18 cellular contexts compared by ENCODE assay signal in genomic region chr6:84050408-84050807, GRCh38. TPM values are rescaled to one million over a fixed set of nuclear protein-coding genes. Genes with fewer than 3 reads are reported as not detected.
"Had no signal": no experiment of that assay in that cellular context is flagged by ENCODE, and none has a peak within 500 bp of the region (broad histone marks: within the 10 kb centered on the region; RNA-seq: fewer than 3 reads in every experiment).

No MANE protein-coding gene starts in this region.

- H3K9me3 Mint-ChIP-seq: activated naive CD4-positive, alpha-beta T cell treated with anti-CD3 and anti-CD28 coated beads, Interleukin-2, amount 10 ng/mL, durations not matched to agents 7 days and 5 days; activated T-helper 17 cell treated with anti-CD3 and anti-CD28 coated beads, Interleukin-2, amount 50 U/mL, for 72 hours; naive B cell had no signal

- H3K36me3 Mint-ChIP-seq: activated naive CD4-positive, alpha-beta T cell treated with anti-CD3 and anti-CD28 coated beads, Interleukin-2, amount 10 ng/mL, durations not matched to agents 7 days and 5 days; naive B cell had no signal

- H3K27ac Mint-ChIP-seq: activated naive CD4-positive, alpha-beta T cell treated with anti-CD3 and anti-CD28 coated beads, Interleukin-2, amount 10 ng/mL, durations not matched to agents 7 days and 5 days; activated T-helper 17 cell treated with anti-CD3 and anti-CD28 coated beads, Interleukin-2, amount 50 U/mL, for 72 hours; naive B cell had no signal

- H3K4me1 Mint-ChIP-seq: activated naive CD4-positive, alpha-beta T cell treated with anti-CD3 and anti-CD28 coated beads, Interleukin-2, amount 10 ng/mL, durations not matched to agents 7 days and 5 days; activated T-helper 17 cell treated with anti-CD3 and anti-CD28 coated beads, Interleukin-2, amount 50 U/mL, for 72 hours; naive B cell had no signal

- DNase-seq: activated CD4-positive, alpha-beta T cell treated with anti-CD3 and anti-CD28 coated beads, Interleukin-2, amount 50 U/mL, for 4 hours; activated CD4-positive, CD25-positive, alpha-beta regulatory T cell treated with anti-CD3 and anti-CD28 coated beads, Interleukin-2, amount 50 U/mL, for 72 hours; activated naive CD4-positive, alpha-beta T cell treated with anti-CD3 and anti-CD28 coated beads, Interleukin-2, amount 10 ng/mL, durations not matched to agents 7 days and 5 days; activated T-cell treated with anti-CD3 and anti-CD28 coated beads for 4 hours; central memory CD4-positive, alpha-beta T cell; colonic mucosa; foreskin keratinocyte; left ventricle myocardium inferior; naive B cell; stimulated activated CD4-positive, alpha-beta T cell treated with anti-CD3 and anti-CD28 coated beads, Interleukin-4, amount 100 ng/mL, for 24 hours; stimulated activated naive CD4-positive, alpha-beta T cell treated with Interleukin-2 at 50 U/mL for 16 hours; substantia nigra; T-helper 2 cell; transverse colon had no signal

- H3K4me3 ChIP-seq: colonic mucosa, left ventricle myocardium inferior, skin epidermis, transverse colon had no signal

- H3K4me3 Mint-ChIP-seq: activated naive CD4-positive, alpha-beta T cell treated with anti-CD3 and anti-CD28 coated beads, Interleukin-2, amount 10 ng/mL, durations not matched to agents 7 days and 5 days; activated T-helper 17 cell treated with anti-CD3 and anti-CD28 coated beads, Interleukin-2, amount 50 U/mL, for 72 hours; naive B cell had no signal

- FAIRE-seq: endometrium had no signal

- ATAC-seq: activated T-helper 17 cell treated with anti-CD3 and anti-CD28 coated beads, Interleukin-2, amount 50 U/mL, for 72 hours; foreskin keratinocyte had no signal

RNA-seq across cellular contexts. Expression of gene MRAP2, which starts 16.8 kb away (rescaled TPM):
- total RNA-seq: kidney epithelial cell had no signal
